ENCODE assay signal across 24 cellular contexts in the genomic region with DNA sequence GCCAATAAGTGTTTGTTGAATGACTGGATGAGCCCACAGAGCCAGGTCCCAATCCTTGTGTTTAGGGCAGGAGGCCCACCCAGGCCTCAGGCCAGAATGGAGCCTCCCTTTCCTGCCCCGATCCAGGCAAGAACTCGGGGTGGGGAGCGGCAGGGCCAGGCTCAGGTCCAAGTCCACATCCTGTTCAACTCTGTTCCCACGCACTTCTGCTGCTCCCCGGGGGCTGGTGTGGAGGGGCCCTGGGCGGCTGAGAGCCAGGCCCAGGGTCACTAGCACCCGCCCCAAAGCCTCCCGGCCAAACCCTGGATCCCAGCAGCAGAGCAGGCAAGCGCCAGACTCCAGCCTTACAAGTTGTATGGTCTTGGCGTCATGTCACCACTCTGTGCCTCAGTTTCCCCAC. TPM values are rescaled to one million over a fixed set of nuclear protein-coding genes. Genes with fewer than 3 reads are reported as not detected.
A peak's percentile ranks its signal among the peaks of the same experiment; 100 is the strongest.
DNase-seq lines count a peak whose midpoint lies in the region; ATAC-seq and TF ChIP-seq lines count a peak whose summit lies in the region.
"Had no signal": no experiment of that assay in that cellular context is flagged by ENCODE, and none has a peak within 500 bp of the region (broad histone marks: within the 10 kb centered on the region; RNA-seq: fewer than 3 reads in every experiment).

No MANE protein-coding gene starts in this region.

- DNase-seq in left ventricle myocardium inferior (peak; percentile 90), ovary (peak; percentile 45 to 70 (median 53)), upper lobe of left lung (peak; percentile 52 to 68), NCI-H1105 (lab: John Stamatoyannopoulos, UW) (no peak), osteocyte (ENCODE audit: extremely low spot score, unreplicated experiment) (no peak)
- no peak for DNase-seq in activated naive CD4-positive, alpha-beta T cell (lab: John Stamatoyannopoulos, UW)
- DNase-seq: activated naive CD8-positive, alpha-beta T cell treated with anti-CD3 and anti-CD28 coated beads, Interleukin-2, amount 50 U/mL, for 24 hours; COR-L47; effector memory CD4-positive, alpha-beta T cell; naive thymus-derived CD8-positive, alpha-beta T cell; NCI-H1436 treated with DMSO at 0.1 percent for 48 hours; NCI-H2171 treated with DMSO at 0.1 percent for 48 hours; NCI-H82; PC-9; stimulated activated naive CD4-positive, alpha-beta T cell; T-helper 9 cell had no signal

- H3K27ac ChIP-seq in left ventricle myocardium inferior (replicated peaks) (peak overlapping the region; percentile 91), ovary (no peak overlapping the region), upper lobe of left lung (peak overlapping the region; percentile 72 to 82 (median 76))
- H3K27ac ChIP-seq: cardiac muscle cell, PC-9, SJSA1 had no signal

- TF ChIP-seq CTCF in left ventricle myocardium inferior (IDR thresholded peaks at IDR 0.05; ENCODE audit: borderline replicate concordance) (no peak), ovary (IDR thresholded peaks at IDR 0.05) (no peak), upper lobe of left lung (IDR thresholded peaks at IDR 0.05) (no peak), osteocyte (IDR thresholded peaks at IDR 0.05) (no peak)

- peaks cover 8% of the 10 kb centered on the region for H3K4me1 Mint-ChIP-seq in osteocyte (ENCODE audit: unreplicated experiment)
- H3K4me1 Mint-ChIP-seq: GM23338 had no signal

- H3K27me3 ChIP-seq in left ventricle myocardium inferior (ENCODE audit: low read depth) (no peaks in the 10 kb centered on the region), ovary (no peaks in the 10 kb centered on the region), upper lobe of left lung (no peaks in the 10 kb centered on the region)
- H3K27me3 ChIP-seq: cardiac muscle cell, SJSA1 had no signal

- no peaks in the 10 kb centered on the region for H3K9me3 ChIP-seq in left ventricle myocardium inferior (replicated peaks)
- no peaks in the 10 kb centered on the region for H3K9me3 ChIP-seq in ovary
- H3K9me3 ChIP-seq in upper lobe of left lung = no peaks in the 10 kb centered on the region
- H3K9me3 ChIP-seq: SJSA1 had no signal

- no peaks in the 10 kb centered on the region for H3K9me3 Mint-ChIP-seq in osteocyte (ENCODE audit: unreplicated experiment)
- H3K9me3 Mint-ChIP-seq: activated naive CD8-positive, alpha-beta T cell treated with anti-CD3 and anti-CD28 coated beads, Interleukin-2, amount 50 U/mL, for 24 hours; activated T-helper 1 cell treated with anti-CD3 and anti-CD28 coated beads, Interleukin-12 subunit alpha, Interleukin-12 subunit beta, Interleukin-2, Interleukin-4 antibody, amounts not matched to agents 30 ng/mL and 10 ng/mL and 1 ng/mL, durations not matched to agents 14 hours and 24 hours and 36 hours; GM23338; naive thymus-derived CD8-positive, alpha-beta T cell had no signal

- H3K4me3 ChIP-seq in left ventricle myocardium inferior (no peak overlapping the region), ovary (no peak overlapping the region), upper lobe of left lung (no peak overlapping the region)
- H3K4me3 ChIP-seq: cardiac muscle cell, GM23338, PC-9, SJSA1 had no signal

- peak; percentile 34 for ATAC-seq in esophagus mucosa
- ATAC-seq in upper lobe of left lung (ENCODE audit: low FRiP score in 2 of 2) = peak in 1 of 2 donors; percentile 54
- ATAC-seq in GM18907 (IDR thresholded peaks at IDR 0.05; ENCODE audit: unreplicated experiment) = no peak
- ATAC-seq: activated naive CD8-positive, alpha-beta T cell treated with anti-CD3 and anti-CD28 coated beads, Interleukin-2, amount 50 U/mL, for 24 hours; GM23338; naive thymus-derived CD8-positive, alpha-beta T cell had no signal

- TF ChIP-seq EP300 in ovary (IDR thresholded peaks at IDR 0.05) (no peak), upper lobe of left lung (IDR thresholded peaks at IDR 0.05) (peak in 1 of 4 donors; percentile 62)

- no peaks in the 10 kb centered on the region for H3K27me3 Mint-ChIP-seq in osteocyte (ENCODE audit: unreplicated experiment)

- H3K4me1 ChIP-seq in left ventricle myocardium inferior (peaks cover 64% of the 10 kb centered on the region), ovary (ENCODE audit: insufficient read depth) (peaks cover 3% of the 10 kb centered on the region), upper lobe of left lung (peaks cover 23 to 60% (median 50%) of the 10 kb centered on the region in 4 donors)
- H3K4me1 ChIP-seq: SJSA1 had no signal

- no peak overlapping the region for H3K4me3 Mint-ChIP-seq in osteocyte (ENCODE audit: unreplicated experiment)
- H3K4me3 Mint-ChIP-seq: activated naive CD8-positive, alpha-beta T cell treated with anti-CD3 and anti-CD28 coated beads, Interleukin-2, amount 50 U/mL, for 24 hours; activated T-helper 1 cell treated with anti-CD3 and anti-CD28 coated beads, Interleukin-12 subunit alpha, Interleukin-12 subunit beta, Interleukin-2, Interleukin-4 antibody, amounts not matched to agents 30 ng/mL and 10 ng/mL and 1 ng/mL, durations not matched to agents 14 hours and 24 hours and 36 hours; GM23338; naive thymus-derived CD8-positive, alpha-beta T cell had no signal

- WGBS in ovary, 3 donors = 13 to 20% (median 17%) methylated on average over 10 of the region's 10 CpGs
- WGBS in upper lobe of left lung, 2 donors = 72 to 80% methylated on average over 4 to 10 of the region's 10 CpGs

- peaks cover 27% of the 10 kb centered on the region for H3K36me3 Mint-ChIP-seq in osteocyte (ENCODE audit: unreplicated experiment)

- no peak overlapping the region for H3K27ac Mint-ChIP-seq in osteocyte (ENCODE audit: unreplicated experiment)
- H3K27ac Mint-ChIP-seq: activated naive CD8-positive, alpha-beta T cell treated with anti-CD3 and anti-CD28 coated beads, Interleukin-2, amount 50 U/mL, for 24 hours; activated T-helper 1 cell treated with anti-CD3 and anti-CD28 coated beads, Interleukin-12 subunit alpha, Interleukin-12 subunit beta, Interleukin-2, Interleukin-4 antibody, amounts not matched to agents 30 ng/mL and 10 ng/mL and 1 ng/mL, durations not matched to agents 14 hours and 24 hours and 36 hours; GM23338; naive thymus-derived CD8-positive, alpha-beta T cell had no signal

- intact Hi-C loops in left ventricle myocardium inferior (cut with micrococcal nuclease) = no loop called here
- intact Hi-C loops in ovary (cut with DNase I) = no loop called here

- H3K36me3 ChIP-seq in left ventricle myocardium inferior = peaks cover 64% of the 10 kb centered on the region
- H3K36me3 ChIP-seq in ovary = no peaks in the 10 kb centered on the region
- peaks cover 11 to 81% (median 17%) of the 10 kb centered on the region in 4 donors for H3K36me3 ChIP-seq in upper lobe of left lung
- H3K36me3 ChIP-seq: cardiac muscle cell had no signal

- TF ChIP-seq POLR2A in ovary (IDR thresholded peaks at IDR 0.05) (no peak), upper lobe of left lung (IDR thresholded peaks at IDR 0.05) (no peak)

RNA-seq across cellular contexts. Expression of gene ANGPTL8, which starts 8.0 kb away (rescaled TPM):
- not detected for total RNA-seq in esophagus mucosa
- total RNA-seq in left ventricle myocardium inferior = not detected
- total RNA-seq in ovary = under 1 TPM in 3 of 7 donors, not detected in 4; 0.50 to 0.93 (median 0.51) TPM
- under 1 TPM in 1 of 2 donors, not detected in 1; 0.86 TPM for polyA plus RNA-seq in ovary
- 1 to 10 TPM in 1 of 6 donors, not detected in 5; 5.2 TPM for total RNA-seq in upper lobe of left lung
- total RNA-seq in osteocyte = not detected in 2 replicates
- total RNA-seq: activated T-helper 1 cell treated with anti-CD3 and anti-CD28 coated beads, Interleukin-12 subunit alpha, Interleukin-12 subunit beta, Interleukin-2, Interleukin-4 antibody, amounts not matched to agents 30 ng/mL and 10 ng/mL and 1 ng/mL, durations not matched to agents 14 hours and 24 hours and 36 hours; cardiac muscle cell; fibroblast of lung; GM23338; naive thymus-derived CD8-positive, alpha-beta T cell; PC-9; pulmonary artery endothelial cell had no signal
- polyA plus RNA-seq: fibroblast of lung; GM23338; naive thymus-derived CD8-positive, alpha-beta T cell had no signal

RNA-seq across cellular contexts. Expression of gene DOCK6, which starts 14.9 kb away (rescaled TPM):
- total RNA-seq in esophagus mucosa (49.1 TPM), left ventricle myocardium inferior (43.2 TPM), ovary (10 to 100 TPM; 17.2 to 60.0 (median 38.0) TPM), upper lobe of left lung (100 to 1,000 TPM in 3 of 6 donors, 10 to 100 TPM in 3; 34.5 to 203 (median 116) TPM), osteocyte (81.7 and 86.9 TPM in 2 replicates)
- polyA plus RNA-seq in ovary = 10 to 100 TPM; 12.8 to 18.0 TPM
- polyA plus RNA-seq: naive thymus-derived CD8-positive, alpha-beta T cell had no signal

RNA-seq across cellular contexts. Expression of gene TSPAN16, which starts 48.6 kb away (rescaled TPM):
- total RNA-seq in esophagus mucosa (not detected), left ventricle myocardium inferior (not detected), ovary (not detected), upper lobe of left lung (not detected), osteocyte (not detected in 2 replicates)
- polyA plus RNA-seq in ovary = not detected
- total RNA-seq: activated T-helper 1 cell treated with anti-CD3 and anti-CD28 coated beads, Interleukin-12 subunit alpha, Interleukin-12 subunit beta, Interleukin-2, Interleukin-4 antibody, amounts not matched to agents 30 ng/mL and 10 ng/mL and 1 ng/mL, durations not matched to agents 14 hours and 24 hours and 36 hours; cardiac muscle cell; fibroblast of lung; GM23338; naive thymus-derived CD8-positive, alpha-beta T cell; PC-9; pulmonary artery endothelial cell had no signal
- polyA plus RNA-seq: cardiac muscle cell; fibroblast of lung; GM23338; naive thymus-derived CD8-positive, alpha-beta T cell had no signal

RNA-seq across cellular contexts. Expression of gene KANK2, which starts 50.0 kb away (rescaled TPM):
- total RNA-seq in esophagus mucosa (8.9 TPM), left ventricle myocardium inferior (326 TPM), ovary (100 to 1,000 TPM; 238 to 642 (median 479) TPM), upper lobe of left lung (100 to 1,000 TPM; 144 to 295 (median 240) TPM), osteocyte (386 and 387 TPM in 2 replicates)
- 100 to 1,000 TPM; 289 to 433 TPM for polyA plus RNA-seq in ovary
- polyA plus RNA-seq: naive thymus-derived CD8-positive, alpha-beta T cell had no signal

Comparison
In these comparisons a context has a peak if more than half of its experiments do, and no peak if none do; other contexts are left out.
1. DNase-seq: peak in left ventricle myocardium inferior (single experiment), ovary (5 of 5) and upper lobe of left lung (2 of 2); none in NCI-H1105 (single experiment), osteocyte (single experiment) and activated naive CD4-positive, alpha-beta T cell (0 of 4).
2. H3K27ac ChIP-seq: peak in left ventricle myocardium inferior (single experiment) and upper lobe of left lung (4 of 4); none in ovary (0 of 2).